ENCODE assay signal across 11 cellular contexts in the genomic region with DNA sequence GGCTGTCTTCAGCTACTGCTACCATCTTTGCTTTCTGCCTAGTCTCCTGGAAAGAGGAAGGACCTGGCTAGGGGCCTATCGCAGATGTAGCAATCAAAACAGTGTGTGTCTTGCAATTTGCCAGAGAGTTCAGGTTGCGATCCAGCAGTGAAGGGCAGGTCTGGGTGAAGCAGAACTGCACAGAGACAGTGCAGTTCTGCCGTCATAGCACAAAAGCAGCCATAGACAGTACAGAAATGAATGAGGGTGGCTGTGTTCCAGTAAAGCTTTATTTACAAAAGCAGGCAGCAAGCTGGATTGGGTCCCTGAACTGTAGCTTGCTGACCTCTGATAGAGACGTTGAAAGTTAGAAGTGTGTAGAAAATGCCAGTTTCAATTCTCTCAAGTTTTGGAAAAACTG.
DNase-seq lines count a peak whose midpoint lies in the region; ATAC-seq and TF ChIP-seq lines count a peak whose summit lies in the region.
"Had no signal": no experiment of that assay in that cellular context is flagged by ENCODE, and none has a peak within 500 bp of the region (broad histone marks: within the 10 kb centered on the region; RNA-seq: fewer than 3 reads in every experiment).

No MANE protein-coding gene starts in this region.

- H3K36me3 ChIP-seq in PC-3 (ENCODE audit: low read depth, low read length) (no peaks in the 10 kb centered on the region), transverse colon (no peaks in the 10 kb centered on the region)

- peak overlapping the region; percentile 92 for H3K4me2 ChIP-seq in PC-3 (ENCODE audit: low read length)

- ATAC-seq in PC-3 (no peak), HG03354 (IDR thresholded peaks at IDR 0.05; ENCODE audit: poor library complexity, severe bottlenecking, unreplicated experiment) (no peak), GM18861 (IDR thresholded peaks at IDR 0.05; ENCODE audit: unreplicated experiment) (no peak)

- no peak for TF ChIP-seq EP300 in transverse colon (IDR thresholded peaks at IDR 0.05; ENCODE audit: low read depth)

- H3K9me3 ChIP-seq in PC-3 (ENCODE audit: low read length) = no peaks in the 10 kb centered on the region
- no peaks in the 10 kb centered on the region for H3K9me3 ChIP-seq in transverse colon

- TF ChIP-seq POLR2A in transverse colon (IDR thresholded peaks at IDR 0.05) = no peak

- in situ Hi-C loops in transverse colon (cut with MboI; ENCODE audit: low pct_ligation_motif_present in 1 of 4, low pct_unique_long_range_greater_than_20kb in 1 of 4, low sequenced_read_pairs in 3 of 4) = no loop called here

- TF ChIP-seq CTCF in PC-3 (conservative IDR thresholded peaks at IDR 0.05; ENCODE audit: low read depth, low read length) (no peak), coronary artery (IDR thresholded peaks at IDR 0.05) (no peak), transverse colon (IDR thresholded peaks at IDR 0.05) (no peak)

- intact Hi-C loops in PC-3 (cut with micrococcal nuclease) = loop anchor here (5.0 kb wide), 1 partner anchor 79 kb away; no protein-coding TSS in a partner anchor
- intact Hi-C loops in transverse colon (cut with DNase I; ENCODE audit: low total_unique reads) = no loop called here

- no TSS peak for BruUV-seq in PC-3 (replicated peaks; lab: Mats Ljungman, UMichigan)

- H3K27me3 ChIP-seq in PC-3 (ENCODE audit: low read length) = no peaks in the 10 kb centered on the region
- H3K27me3 ChIP-seq in transverse colon = no peaks in the 10 kb centered on the region

- no peaks in the 10 kb centered on the region for H3F3A ChIP-seq in PC-3 (ENCODE audit: low read length, unreplicated experiment)

- H3K4me1 ChIP-seq in PC-3 (ENCODE audit: insufficient read depth, low read length) = peaks cover 57% of the 10 kb centered on the region
- H3K4me1 ChIP-seq in transverse colon = peaks cover 0 to 11% (median 7%) of the 10 kb centered on the region in 4 donors

- POLR2A ChIA-PET in PC-3 (lab: Charles Lee; ENCODE audit: unreplicated experiment) = no interaction called here

- 52% methylated on average over 4 of the region's 4 CpGs; no CpG with 5 or more reads in 1 of the 2 donors for WGBS in transverse colon (ENCODE audit: low coverage in 1 of 2), 2 donors

- H3K4me3 ChIP-seq in PC-3 (ENCODE audit: low read length) (peak overlapping the region; percentile 75), coronary artery (peak overlapping the region; percentile 69), transverse colon (no peak overlapping the region)

- no peak for DNase-seq in PC-3
- DNase-seq in coronary artery (ENCODE audit: low spot score) = no peak
- peak; percentile 4 to 12 for DNase-seq in lung microvascular endothelial cell (ENCODE audit: low read depth in 2 of 2)
- DNase-seq in transverse colon = no peak
- no peak for DNase-seq in cerebellar nuclear complex (lab: John Stamatoyannopoulos, UW)
- DNase-seq: activated B cell treated with CpG ODN at 0.5 μM for 24 hours; activated naive CD4-positive, alpha-beta T cell treated with anti-CD3 and anti-CD28 coated beads for 36 hours; KG1; naive B cell had no signal

- H3K9ac ChIP-seq in PC-3 (ENCODE audit: low read length) = peak overlapping the region; percentile 52

- H3K9me2 ChIP-seq in PC-3 (replicated peaks; ENCODE audit: low read length) = no peaks in the 10 kb centered on the region

- peaks cover 10% of the 10 kb centered on the region; the same call in 1 of the 2 replicates for H4K20me1 ChIP-seq in PC-3 (ENCODE audit: low read length)

- H3K79me2 ChIP-seq in PC-3 (ENCODE audit: low read length) = peaks cover 35% of the 10 kb centered on the region

- H3K27ac ChIP-seq in PC-3 (ENCODE audit: low read length) (peak overlapping the region; percentile 89), coronary artery (peak overlapping the region; percentile 88 to 90), transverse colon (peak overlapping the region; percentile 68 to 87 (median 80))

- CTCF ChIA-PET in PC-3 (lab: Charles Lee) = no interaction called here

- 0 out of 2 replicates have a peak overlapping the region, but pooled peaks have one; percentile 22 for H2AFZ ChIP-seq in PC-3 (ENCODE audit: low read length)

Comparison
In these comparisons a context has a peak if more than half of its experiments do, and no peak if none do; other contexts are left out.
1. DNase-seq: peak in lung microvascular endothelial cell (2 of 2); none in PC-3 (single experiment), coronary artery (single experiment), transverse colon (single experiment) and cerebellar nuclear complex (0 of 2).
2. H3K4me3 ChIP-seq: peak in PC-3 (single experiment) and coronary artery (single experiment); none in transverse colon (0 of 4).
3. Peak in every context shown above with its lines, with median percentiles within 50 percentile points of each other: H3K27ac ChIP-seq.